In genomic region chr21:40386301-40386911, GRCh38 we compare ENCODE assay signal across 10 cellular contexts.
DNase-seq lines count a peak whose midpoint lies in the region; ATAC-seq and TF ChIP-seq lines count a peak whose summit lies in the region.
"Had no signal": no experiment of that assay in that cellular context is flagged by ENCODE, and none has a peak within 500 bp of the region (broad histone marks: within the 10 kb centered on the region; RNA-seq: fewer than 3 reads in every experiment).

No MANE protein-coding gene starts in this region.

- H3K4me1 Mint-ChIP-seq in chondrocyte (ENCODE audit: low read depth), result no peaks in the 10 kb centered on the region
- no peaks in the 10 kb centered on the region for H3K4me1 Mint-ChIP-seq in type B pancreatic cell (ENCODE audit: unreplicated experiment)
- H3K4me1 Mint-ChIP-seq: central memory CD8-positive, alpha-beta T cell had no signal

- H3K27ac ChIP-seq in A673 (ENCODE audit: low read depth, low read length, poor library complexity, severe bottlenecking) (no peak overlapping the region), OCI-LY1 (ENCODE audit: low read depth, low read length, poor library complexity, severe bottlenecking) (no peak overlapping the region), lung (ENCODE audit: low read depth in 1 of 2, low read length in 1 of 2) (no peak overlapping the region)

- DNase-seq in A673 (ENCODE audit: low spot score) (peak; percentile 25), GM12865 (ENCODE audit: low read depth) (peak; percentile 5), chondrocyte (ENCODE audit: low spot score) (no peak), lung (ENCODE audit: low spot score) (peak; percentile 34), type B pancreatic cell (ENCODE audit: extremely low spot score, unreplicated experiment) (peak; percentile 69)

- H3K27ac Mint-ChIP-seq in chondrocyte (ENCODE audit: unreplicated experiment) (no peak overlapping the region), type B pancreatic cell (no peak overlapping the region)
- H3K27ac Mint-ChIP-seq: stimulated activated naive CD8-positive, alpha-beta T cell treated with anti-CD3 and anti-CD28 coated beads, Interleukin-15, Interleukin-2, amounts not matched to agents 100 ng/mL and 50 ng/mL, for 24 hours had no signal

- no peaks in the 10 kb centered on the region for H3K4me1 ChIP-seq in A673 (ENCODE audit: insufficient read depth, low read length, poor library complexity, severe bottlenecking)
- no peaks in the 10 kb centered on the region for H3K4me1 ChIP-seq in OCI-LY1 (ENCODE audit: insufficient read depth, low read length, severe bottlenecking)
- no peaks in the 10 kb centered on the region for H3K4me1 ChIP-seq in lung (ENCODE audit: control insufficient read depth in 2 of 2, insufficient read depth in 2 of 2, low read length in 2 of 2)

- H3K79me2 ChIP-seq in OCI-LY1 (ENCODE audit: insufficient read depth, low read length), result no peaks in the 10 kb centered on the region

- H3K4me2 ChIP-seq in OCI-LY1 (ENCODE audit: low read length), result no peak overlapping the region

- H3K9me3 ChIP-seq in A673 (ENCODE audit: low read depth, low read length, poor library complexity, severe bottlenecking) (no peaks in the 10 kb centered on the region), OCI-LY1 (ENCODE audit: low read length) (no peaks in the 10 kb centered on the region), lung (ENCODE audit: control insufficient read depth in 2 of 2, insufficient read depth in 1 of 2, low read length in 1 of 2) (no peaks in the 10 kb centered on the region)

- H3K4me3 ChIP-seq in A673 (ENCODE audit: low read depth, low read length, poor library complexity, severe bottlenecking) (no peak overlapping the region), GM12865 (ENCODE audit: low read depth, low read length) (no peak overlapping the region), OCI-LY1 (ENCODE audit: low read depth, low read length, poor library complexity, severe bottlenecking) (no peak overlapping the region), lung (no peak overlapping the region)

- intact Hi-C loops in A673 (cut with micrococcal nuclease; ENCODE audit: unreplicated experiment), result loop anchor here (5.0 kb wide), 1 partner anchor 244 kb away; no protein-coding TSS in a partner anchor

- BruUV-seq in A673 (replicated peaks; lab: Mats Ljungman, UMichigan), result no TSS peak

- TF ChIP-seq CTCF in A673 (conservative IDR thresholded peaks at IDR 0.05; ENCODE audit: low read depth, low read length) (peak; percentile 63), GM12865 (IDR thresholded peaks at IDR 0.05; ENCODE audit: insufficient read depth, low read depth, low read length, missing control alignments) (peak; percentile 26), OCI-LY1 (IDR thresholded peaks at IDR 0.05; ENCODE audit: low read length) (peak; percentile 86), chondrocyte (IDR thresholded peaks at IDR 0.05) (peak; percentile 81), lung (IDR thresholded peaks at IDR 0.05; ENCODE audit: control extremely low read depth, extremely low read depth) (peak; percentile 2), type B pancreatic cell (conservative IDR thresholded peaks at IDR 0.05) (peak; percentile 96)

- H3K27me3 ChIP-seq in A673 (replicated peaks; ENCODE audit: insufficient read depth, low read depth, low read length, poor library complexity) (no peaks in the 10 kb centered on the region), OCI-LY1 (ENCODE audit: insufficient read depth, low read length) (no peaks in the 10 kb centered on the region), lung (ENCODE audit: control insufficient read depth, insufficient read depth) (no peaks in the 10 kb centered on the region)

- H3K36me3 ChIP-seq in A673 (ENCODE audit: insufficient read depth, low read length, poor library complexity, severe bottlenecking) (no peaks in the 10 kb centered on the region), OCI-LY1 (ENCODE audit: insufficient read depth, low read length) (no peaks in the 10 kb centered on the region), lung (ENCODE audit: control insufficient read depth in 2 of 2, insufficient read depth in 2 of 2, low read length in 2 of 2) (no peaks in the 10 kb centered on the region)

- H3K9ac ChIP-seq in OCI-LY1 (ENCODE audit: low read length), result no peak overlapping the region

- H3K9me3 Mint-ChIP-seq in chondrocyte (ENCODE audit: low read depth) (peaks cover 5% of the 10 kb centered on the region), type B pancreatic cell (no peaks in the 10 kb centered on the region)
- H3K9me3 Mint-ChIP-seq: stimulated activated naive CD8-positive, alpha-beta T cell treated with anti-CD3 and anti-CD28 coated beads, Interleukin-15, Interleukin-2, amounts not matched to agents 100 ng/mL and 50 ng/mL, for 24 hours had no signal

- no peaks in the 10 kb centered on the region for H3K9me2 ChIP-seq in OCI-LY1 (ENCODE audit: low read depth, low read length)

- no peaks in the 10 kb centered on the region for H4K20me1 ChIP-seq in OCI-LY1 (ENCODE audit: insufficient read depth, low read length)

- peaks cover 21% of the 10 kb centered on the region for H3K27me3 Mint-ChIP-seq in chondrocyte (ENCODE audit: low read depth)
- peaks cover 3% of the 10 kb centered on the region for H3K27me3 Mint-ChIP-seq in type B pancreatic cell
- H3K27me3 Mint-ChIP-seq: central memory CD8-positive, alpha-beta T cell had no signal

- H2AFZ ChIP-seq in OCI-LY1 (ENCODE audit: low read length), result no peak overlapping the region

- POLR2A ChIA-PET in A673 (lab: Charles Lee; ENCODE audit: low non-redundant PET), result no interaction called here

- H3K4me3 Mint-ChIP-seq in chondrocyte (ENCODE audit: unreplicated experiment), result no peak overlapping the region
- H3K4me3 Mint-ChIP-seq in type B pancreatic cell, result no peak overlapping the region
- H3K4me3 Mint-ChIP-seq: central memory CD8-positive, alpha-beta T cell; stimulated activated naive CD8-positive, alpha-beta T cell treated with anti-CD3 and anti-CD28 coated beads, Interleukin-15, Interleukin-2, amounts not matched to agents 100 ng/mL and 50 ng/mL, for 24 hours had no signal

- H3K36me3 Mint-ChIP-seq in chondrocyte (ENCODE audit: low read depth) (no peaks in the 10 kb centered on the region), type B pancreatic cell (no peaks in the 10 kb centered on the region)

- H3F3A ChIP-seq in OCI-LY1 (ENCODE audit: insufficient read depth, low read length), result no peaks in the 10 kb centered on the region

- CTCF ChIA-PET in A673 (lab: Charles Lee), result interaction anchor here (0.6 to 1.7 kb wide), 2 partner anchors 16 to 243 kb away, joined by 4 to 5 read pairs; no protein-coding TSS in a partner anchor

- ATAC-seq in lung (ENCODE audit: insufficient read depth, low FRiP score), result no peak
- ATAC-seq in HG03442 (IDR thresholded peaks at IDR 0.05; ENCODE audit: unreplicated experiment), result no peak
- ATAC-seq in HG02759 (IDR thresholded peaks at IDR 0.05; ENCODE audit: unreplicated experiment), result no peak

- 9% methylated on average over 23 of the region's 23 CpGs for WGBS in lung, 2 donors

Comparison
In these comparisons a context has a peak if more than half of its experiments do, and no peak if none do; other contexts are left out.
1. CTCF ChIP-seq: peak in every context shown above with its lines; median percentile 96 in type B pancreatic cell; 86 in OCI-LY1; 81 in chondrocyte; 63 in A673; 26 in GM12865; 2 in lung.